In the genomic region with DNA sequence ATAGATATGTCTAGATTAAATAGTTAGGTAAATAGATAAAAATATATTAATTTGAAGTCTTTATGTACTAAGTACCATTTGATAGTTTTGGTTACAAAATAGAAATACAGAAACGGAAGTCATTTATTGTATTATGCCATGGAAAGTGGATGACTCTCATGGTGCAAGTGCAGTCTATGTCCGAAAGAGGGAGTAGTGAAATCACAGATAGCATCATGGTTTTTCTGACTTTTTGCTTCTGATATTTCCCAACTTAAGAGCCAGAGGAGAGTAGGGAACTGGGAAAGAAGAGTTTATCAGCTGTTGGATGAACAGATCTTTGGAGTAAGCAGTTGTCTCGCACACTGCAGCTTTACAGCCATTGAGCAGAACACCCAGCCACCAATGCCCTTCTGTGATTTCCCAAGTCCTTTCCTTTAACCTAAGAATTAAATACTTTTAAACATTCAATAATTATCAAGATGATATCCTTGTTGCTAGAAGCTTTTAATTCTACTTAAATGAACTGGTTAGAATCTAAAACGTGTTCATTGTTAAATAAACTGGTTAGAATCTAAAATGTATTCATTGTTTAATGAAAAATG, we compare ENCODE assay signal across 1 cellular context.
A peak's percentile ranks its signal among the peaks of the same experiment; 100 is the strongest.
TF ChIP-seq lines count a peak whose summit lies in the region.

No MANE protein-coding gene starts in this region.

TF ChIP-seq in HEK293, 187 proteins besides CTCF, POLR2A, EP300 and RAD21 (continued from another document):
- no peak for TF ChIP-seq ZBTB6 (tag by site-specific recombination; IDR thresholded peaks at IDR 0.05)
- TF ChIP-seq ZBTB49 (tag by site-specific recombination; IDR thresholded peaks at IDR 0.05; ENCODE audit: low read depth), result no peak
- TF ChIP-seq, protein P1, sequence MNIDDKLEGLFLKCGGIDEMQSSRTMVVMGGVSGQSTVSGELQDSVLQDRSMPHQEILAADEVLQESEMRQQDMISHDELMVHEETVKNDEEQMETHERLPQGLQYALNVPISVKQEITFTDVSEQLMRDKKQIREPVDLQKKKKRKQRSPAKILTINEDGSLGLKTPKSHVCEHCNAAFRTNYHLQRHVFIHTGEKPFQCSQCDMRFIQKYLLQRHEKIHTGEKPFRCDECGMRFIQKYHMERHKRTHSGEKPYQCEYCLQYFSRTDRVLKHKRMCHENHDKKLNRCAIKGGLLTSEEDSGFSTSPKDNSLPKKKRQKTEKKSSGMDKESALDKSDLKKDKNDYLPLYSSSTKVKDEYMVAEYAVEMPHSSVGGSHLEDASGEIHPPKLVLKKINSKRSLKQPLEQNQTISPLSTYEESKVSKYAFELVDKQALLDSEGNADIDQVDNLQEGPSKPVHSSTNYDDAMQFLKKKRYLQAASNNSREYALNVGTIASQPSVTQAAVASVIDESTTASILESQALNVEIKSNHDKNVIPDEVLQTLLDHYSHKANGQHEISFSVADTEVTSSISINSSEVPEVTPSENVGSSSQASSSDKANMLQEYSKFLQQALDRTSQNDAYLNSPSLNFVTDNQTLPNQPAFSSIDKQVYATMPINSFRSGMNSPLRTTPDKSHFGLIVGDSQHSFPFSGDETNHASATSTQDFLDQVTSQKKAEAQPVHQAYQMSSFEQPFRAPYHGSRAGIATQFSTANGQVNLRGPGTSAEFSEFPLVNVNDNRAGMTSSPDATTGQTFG (tag by site-specific recombination; IDR thresholded peaks at IDR 0.05; ENCODE audit: borderline replicate concordance), result no peak
- TF ChIP-seq ZBTB44 (tag by site-specific recombination; IDR thresholded peaks at IDR 0.05), result no peak
- TF ChIP-seq ZNF660 (tag by site-specific recombination; IDR thresholded peaks at IDR 0.05), result 0 out of 2 replicates have a peak, but pooled peaks have one; percentile 29
- TF ChIP-seq BCL11A (tag by site-specific recombination; IDR thresholded peaks at IDR 0.05; ENCODE audit: low read depth), result no peak
- TF ChIP-seq FEZF1 (tag by site-specific recombination; IDR thresholded peaks at IDR 0.05), result no peak
- no peak for TF ChIP-seq HOXC10 (CRISPR knock-in tag; IDR thresholded peaks at IDR 0.05)
